ENCODE assay signal across 8 cellular contexts in genomic region chr16:3023669-3024478, GRCh38. TPM values are rescaled to one million over a fixed set of nuclear protein-coding genes. Genes with fewer than 3 reads are reported as not detected.
DNase-seq lines count a peak whose midpoint lies in the region; ATAC-seq and TF ChIP-seq lines count a peak whose summit lies in the region.

Gene HCFC1R1 (minus strand): TSS chr16:3023942. CDS start chr16:3023941, 1 bp downstream.
Gene THOC6 (plus strand): TSS chr16:3024035. CDS start chr16:3024327, 292 bp downstream.

- peak; percentile 72 for ATAC-seq in GM21723 (IDR thresholded peaks at IDR 0.05; ENCODE audit: unreplicated experiment)

- H3K36me3 ChIP-seq in mucosa of stomach (ENCODE audit: control insufficient read depth, insufficient read depth, low read length) = no peaks in the 10 kb centered on the region

- H3K4me1 ChIP-seq in mucosa of stomach (ENCODE audit: control insufficient read depth, insufficient read depth, low read length) = peaks cover 32% of the 10 kb centered on the region

- H3K27me3 ChIP-seq in mucosa of stomach (ENCODE audit: control insufficient read depth, insufficient read depth, low read length) = no peaks in the 10 kb centered on the region

- H3K9ac ChIP-seq in mucosa of stomach (ENCODE audit: low read length) = peak within 1 kb of the TSS; percentile 74

- H3K4me3 ChIP-seq in epithelial cell of proximal tubule (ENCODE audit: low read depth, low read length) (peak within 1 kb of the TSS; percentile 81), mucosa of stomach (ENCODE audit: low read length) (peak within 1 kb of the TSS; percentile 82)

- TF ChIP-seq CTCF in epithelial cell of proximal tubule (conservative IDR thresholded peaks at IDR 0.05; ENCODE audit: low read depth, low read length) = no peak

- DNase-seq in DMS53 treated with DMSO at 0.1 percent for 48 hours (lab: John Stamatoyannopoulos, UW; ENCODE audit: unreplicated experiment) (peak; percentile 90), KG1 (lab: John Stamatoyannopoulos, UW) (peak; percentile 95), epithelial cell of proximal tubule (ENCODE audit: low read depth) (peak; percentile 82)
- peak; percentile 94 for DNase-seq in activated T-cell treated with anti-CD3 and anti-CD28 coated beads, Interleukin-2, amount 50 U/mL, for 1 hour
- DNase-seq in stimulated activated CD8-positive, alpha-beta memory T cell treated with anti-CD3 and anti-CD28 coated beads, Interleukin-4, amount 100 ng/mL, for 48 hours = peak; percentile 97

- no peaks in the 10 kb centered on the region for H3K9me3 ChIP-seq in mucosa of stomach (ENCODE audit: control insufficient read depth, low read length)

TF ChIP-seq in PFSK-1, 5 proteins besides CTCF, POLR2A, EP300 and RAD21:
- TF ChIP-seq POLR2AphosphoS5 (IDR thresholded peaks at IDR 0.05; ENCODE audit: low read depth, low read length) (peak; percentile 82), SIN3A (IDR thresholded peaks at IDR 0.05; ENCODE audit: borderline replicate concordance, insufficient read depth, low read length) (peak; percentile 20; the same call in 1 of the 2 replicates), REST (IDR thresholded peaks at IDR 0.05; ENCODE audit: insufficient read depth in 1 of 2, low read depth in 2 of 2, low read length in 2 of 2) (no peak), TAF1 (IDR thresholded peaks at IDR 0.05; ENCODE audit: borderline replicate concordance, insufficient read depth, low read length) (0 out of 2 replicates have a peak, but pooled peaks have one; percentile 42), FOXP2 (optimal IDR thresholded peaks at IDR 0.05; ENCODE audit: borderline replicate concordance, extremely low read depth, extremely low read length, insufficient read depth) (no peak)

RNA-seq across cellular contexts. Expression of gene HCFC1R1, which starts in this region (rescaled TPM):
- polyA plus RNA-seq in PFSK-1 (2012; ENCODE audit: insufficient read length, low read depth) = 45.0 TPM
- total RNA-seq in epithelial cell of proximal tubule = 14.3 and 39.0 TPM in 2 replicates

RNA-seq across cellular contexts. Expression of gene THOC6, which starts in this region (rescaled TPM):
- 58.4 TPM for polyA plus RNA-seq in PFSK-1 (2012; ENCODE audit: insufficient read length, low read depth)
- total RNA-seq in epithelial cell of proximal tubule = 19.0 and 24.2 TPM in 2 replicates

Comparison
In these comparisons a context has a peak if more than half of its experiments do, and no peak if none do; other contexts are left out.
1. Peak in every context shown above with its lines: DNase-seq, ATAC-seq and H3K4me3 ChIP-seq.